ENCODE assay signal across 1 cellular context in the genomic region with DNA sequence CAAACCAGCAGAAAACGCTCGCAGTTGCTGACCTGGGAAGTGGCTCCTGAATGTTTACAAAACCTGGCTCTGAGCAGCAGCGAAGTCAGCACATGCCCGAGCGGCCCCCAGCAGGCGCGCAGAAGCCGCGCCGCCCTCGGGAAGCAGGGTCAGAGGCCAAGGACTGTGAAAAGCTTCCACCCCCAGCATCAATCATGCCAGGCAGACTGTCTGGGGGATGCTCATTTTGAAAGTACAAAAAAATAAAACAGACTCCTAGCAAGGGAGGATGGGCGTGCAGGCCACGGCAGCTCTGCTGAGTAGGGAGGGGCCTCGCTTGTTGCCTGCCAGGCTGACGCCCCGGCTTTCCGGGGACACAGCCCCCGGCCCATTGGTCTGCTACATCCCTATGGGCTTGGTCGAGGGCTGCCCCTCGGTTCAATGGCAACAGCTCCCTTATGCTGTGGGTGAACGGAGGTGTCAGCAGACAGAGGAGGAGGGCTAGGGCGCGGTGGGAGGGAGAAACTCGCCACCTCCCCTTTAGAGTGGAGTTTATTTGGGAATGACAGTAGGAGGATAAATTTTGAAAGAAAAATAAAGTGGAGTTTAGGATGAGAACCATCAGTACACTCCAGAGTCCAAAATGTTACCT.
TF ChIP-seq lines count a peak whose summit lies in the region.

No MANE protein-coding gene starts in this region.

TF ChIP-seq in HepG2, 621 proteins besides CTCF, POLR2A, EP300 and RAD21 (continued from another document and continues in another):
- peak; percentile 51; the same call in 1 of the 2 replicates for TF ChIP-seq ZNF652 (CRISPR knock-in tag; IDR thresholded peaks at IDR 0.05; ENCODE audit: borderline replicate concordance, low read depth)
- peak; percentile 97 for TF ChIP-seq ZNF605 (CRISPR knock-in tag; IDR thresholded peaks at IDR 0.05)
- TF ChIP-seq CBX1 (IDR thresholded peaks at IDR 0.05; ENCODE audit: low read depth) = no peak
- peak; percentile 94; the same call in 1 of the 2 replicates for TF ChIP-seq SP140L (CRISPR knock-in tag; IDR thresholded peaks at IDR 0.05; ENCODE audit: borderline replicate concordance)
- TF ChIP-seq ZFP62 (CRISPR knock-in tag; IDR thresholded peaks at IDR 0.05) = no peak
- TF ChIP-seq GLI4 (CRISPR knock-in tag; IDR thresholded peaks at IDR 0.05; ENCODE audit: borderline replicate concordance) = peak; percentile 98; the same call in 1 of the 2 replicates
- TF ChIP-seq MAZ (IDR thresholded peaks at IDR 0.05; ENCODE audit: borderline replicate concordance, low read depth, low read length) = peak; percentile 56; the same call in 1 of the 2 replicates
- TF ChIP-seq MAZ (CRISPR knock-in tag; IDR thresholded peaks at IDR 0.05; ENCODE audit: low read depth) = peak; percentile 89
- TF ChIP-seq ZBTB7B (CRISPR knock-in tag; IDR thresholded peaks at IDR 0.05) = peak; percentile 94
- peak; percentile 98 for TF ChIP-seq ZNF430 (CRISPR knock-in tag; IDR thresholded peaks at IDR 0.05)
- TF ChIP-seq, protein P1, sequence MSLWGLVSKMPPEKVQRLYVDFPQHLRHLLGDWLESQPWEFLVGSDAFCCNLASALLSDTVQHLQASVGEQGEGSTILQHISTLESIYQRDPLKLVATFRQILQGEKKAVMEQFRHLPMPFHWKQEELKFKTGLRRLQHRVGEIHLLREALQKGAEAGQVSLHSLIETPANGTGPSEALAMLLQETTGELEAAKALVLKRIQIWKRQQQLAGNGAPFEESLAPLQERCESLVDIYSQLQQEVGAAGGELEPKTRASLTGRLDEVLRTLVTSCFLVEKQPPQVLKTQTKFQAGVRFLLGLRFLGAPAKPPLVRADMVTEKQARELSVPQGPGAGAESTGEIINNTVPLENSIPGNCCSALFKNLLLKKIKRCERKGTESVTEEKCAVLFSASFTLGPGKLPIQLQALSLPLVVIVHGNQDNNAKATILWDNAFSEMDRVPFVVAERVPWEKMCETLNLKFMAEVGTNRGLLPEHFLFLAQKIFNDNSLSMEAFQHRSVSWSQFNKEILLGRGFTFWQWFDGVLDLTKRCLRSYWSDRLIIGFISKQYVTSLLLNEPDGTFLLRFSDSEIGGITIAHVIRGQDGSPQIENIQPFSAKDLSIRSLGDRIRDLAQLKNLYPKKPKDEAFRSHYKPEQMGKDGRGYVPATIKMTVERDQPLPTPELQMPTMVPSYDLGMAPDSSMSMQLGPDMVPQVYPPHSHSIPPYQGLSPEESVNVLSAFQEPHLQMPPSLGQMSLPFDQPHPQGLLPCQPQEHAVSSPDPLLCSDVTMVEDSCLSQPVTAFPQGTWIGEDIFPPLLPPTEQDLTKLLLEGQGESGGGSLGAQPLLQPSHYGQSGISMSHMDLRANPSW (CRISPR knock-in tag; IDR thresholded peaks at IDR 0.05; ENCODE audit: borderline replicate concordance) = no peak
- peak; percentile 93 for TF ChIP-seq ZNF431 (CRISPR knock-in tag; IDR thresholded peaks at IDR 0.05; ENCODE audit: borderline replicate concordance, low read depth)
- peak; percentile 47 for TF ChIP-seq YY1 (IDR thresholded peaks at IDR 0.05; ENCODE audit: insufficient read depth, insufficient replicate concordance, low read depth, low read length)
- peak; percentile 59; the same call in 1 of the 2 replicates for TF ChIP-seq DR1 (CRISPR knock-in tag; IDR thresholded peaks at IDR 0.05)
- 0 out of 2 replicates have a peak, but pooled peaks have one; percentile 38 for TF ChIP-seq ZNF629 (CRISPR knock-in tag; conservative IDR thresholded peaks at IDR 0.05)
- TF ChIP-seq MBD4 (IDR thresholded peaks at IDR 0.05; ENCODE audit: borderline replicate concordance, low read length) = no peak
- TF ChIP-seq KAT7 (CRISPR knock-in tag; IDR thresholded peaks at IDR 0.05; ENCODE audit: borderline replicate concordance) = no peak
- TF ChIP-seq, protein P2, sequence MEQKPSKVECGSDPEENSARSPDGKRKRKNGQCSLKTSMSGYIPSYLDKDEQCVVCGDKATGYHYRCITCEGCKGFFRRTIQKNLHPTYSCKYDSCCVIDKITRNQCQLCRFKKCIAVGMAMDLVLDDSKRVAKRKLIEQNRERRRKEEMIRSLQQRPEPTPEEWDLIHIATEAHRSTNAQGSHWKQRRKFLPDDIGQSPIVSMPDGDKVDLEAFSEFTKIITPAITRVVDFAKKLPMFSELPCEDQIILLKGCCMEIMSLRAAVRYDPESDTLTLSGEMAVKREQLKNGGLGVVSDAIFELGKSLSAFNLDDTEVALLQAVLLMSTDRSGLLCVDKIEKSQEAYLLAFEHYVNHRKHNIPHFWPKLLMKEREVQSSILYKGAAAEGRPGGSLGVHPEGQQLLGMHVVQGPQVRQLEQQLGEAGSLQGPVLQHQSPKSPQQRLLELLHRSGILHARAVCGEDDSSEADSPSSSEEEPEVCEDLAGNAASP (CRISPR knock-in tag; IDR thresholded peaks at IDR 0.05; ENCODE audit: borderline replicate concordance) = peak; percentile 83
- TF ChIP-seq FOXA1 (IDR thresholded peaks at IDR 0.05) = no peak
- TF ChIP-seq FOXA1 (CRISPR knock-in tag; IDR thresholded peaks at IDR 0.05) = peak; percentile 75
- no peak; the same call in 1 of the 2 replicates for TF ChIP-seq CREM (IDR thresholded peaks at IDR 0.05)
- TF ChIP-seq CREM (CRISPR knock-in tag; IDR thresholded peaks at IDR 0.05) = no peak
- no peak for TF ChIP-seq MATR3 (CRISPR knock-in tag; IDR thresholded peaks at IDR 0.05)
- no peak for TF ChIP-seq SOX6 (IDR thresholded peaks at IDR 0.05)
- peak; percentile 78 for TF ChIP-seq SOX6 (CRISPR knock-in tag; IDR thresholded peaks at IDR 0.05)
- peak; percentile 82; the same call in 1 of the 2 replicates for TF ChIP-seq KDM2A (CRISPR knock-in tag; IDR thresholded peaks at IDR 0.05; ENCODE audit: borderline replicate concordance, low read depth)
- TF ChIP-seq REL (CRISPR knock-in tag; conservative IDR thresholded peaks at IDR 0.05) = peak; percentile 86; the same call in 1 of the 2 replicates
- TF ChIP-seq, protein P3, sequence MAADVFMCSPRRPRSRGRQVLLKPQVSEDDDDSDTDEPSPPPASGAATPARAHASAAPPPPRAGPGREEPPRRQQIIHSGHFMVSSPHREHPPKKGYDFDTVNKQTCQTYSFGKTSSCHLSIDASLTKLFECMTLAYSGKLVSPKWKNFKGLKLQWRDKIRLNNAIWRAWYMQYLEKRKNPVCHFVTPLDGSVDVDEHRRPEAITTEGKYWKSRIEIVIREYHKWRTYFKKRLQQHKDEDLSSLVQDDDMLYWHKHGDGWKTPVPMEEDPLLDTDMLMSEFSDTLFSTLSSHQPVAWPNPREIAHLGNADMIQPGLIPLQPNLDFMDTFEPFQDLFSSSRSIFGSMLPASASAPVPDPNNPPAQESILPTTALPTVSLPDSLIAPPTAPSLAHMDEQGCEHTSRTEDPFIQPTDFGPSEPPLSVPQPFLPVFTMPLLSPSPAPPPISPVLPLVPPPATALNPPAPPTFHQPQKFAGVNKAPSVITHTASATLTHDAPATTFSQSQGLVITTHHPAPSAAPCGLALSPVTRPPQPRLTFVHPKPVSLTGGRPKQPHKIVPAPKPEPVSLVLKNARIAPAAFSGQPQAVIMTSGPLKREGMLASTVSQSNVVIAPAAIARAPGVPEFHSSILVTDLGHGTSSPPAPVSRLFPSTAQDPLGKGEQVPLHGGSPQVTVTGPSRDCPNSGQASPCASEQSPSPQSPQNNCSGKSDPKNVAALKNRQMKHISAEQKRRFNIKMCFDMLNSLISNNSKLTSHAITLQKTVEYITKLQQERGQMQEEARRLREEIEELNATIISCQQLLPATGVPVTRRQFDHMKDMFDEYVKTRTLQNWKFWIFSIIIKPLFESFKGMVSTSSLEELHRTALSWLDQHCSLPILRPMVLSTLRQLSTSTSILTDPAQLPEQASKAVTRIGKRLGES (CRISPR knock-in tag; IDR thresholded peaks at IDR 0.05; ENCODE audit: borderline replicate concordance) = peak; percentile 90
- peak; percentile 96 for TF ChIP-seq TSC22D2 (CRISPR knock-in tag; IDR thresholded peaks at IDR 0.05; ENCODE audit: borderline replicate concordance)
- peak; percentile 91 for TF ChIP-seq ELF4 (CRISPR knock-in tag; IDR thresholded peaks at IDR 0.05; ENCODE audit: borderline replicate concordance)
- TF ChIP-seq SNAPC2 (CRISPR knock-in tag; IDR thresholded peaks at IDR 0.05) = peak; percentile 94
- TF ChIP-seq MEF2D (CRISPR knock-in tag; IDR thresholded peaks at IDR 0.05) = peak; percentile 96
- peak; percentile 88; the same call in 1 of the 2 replicates for TF ChIP-seq ZNF337 (CRISPR knock-in tag; IDR thresholded peaks at IDR 0.05; ENCODE audit: borderline replicate concordance, low read depth)
- peak; percentile 69; the same call in 1 of the 2 replicates for TF ChIP-seq MIER3 (CRISPR knock-in tag; IDR thresholded peaks at IDR 0.05; ENCODE audit: borderline replicate concordance)
- TF ChIP-seq CAMTA2 (CRISPR knock-in tag; IDR thresholded peaks at IDR 0.05; ENCODE audit: borderline replicate concordance) = peak; percentile 91
- peak; percentile 97 for TF ChIP-seq ISX (CRISPR knock-in tag; conservative IDR thresholded peaks at IDR 0.05)
- TF ChIP-seq, protein P4, sequence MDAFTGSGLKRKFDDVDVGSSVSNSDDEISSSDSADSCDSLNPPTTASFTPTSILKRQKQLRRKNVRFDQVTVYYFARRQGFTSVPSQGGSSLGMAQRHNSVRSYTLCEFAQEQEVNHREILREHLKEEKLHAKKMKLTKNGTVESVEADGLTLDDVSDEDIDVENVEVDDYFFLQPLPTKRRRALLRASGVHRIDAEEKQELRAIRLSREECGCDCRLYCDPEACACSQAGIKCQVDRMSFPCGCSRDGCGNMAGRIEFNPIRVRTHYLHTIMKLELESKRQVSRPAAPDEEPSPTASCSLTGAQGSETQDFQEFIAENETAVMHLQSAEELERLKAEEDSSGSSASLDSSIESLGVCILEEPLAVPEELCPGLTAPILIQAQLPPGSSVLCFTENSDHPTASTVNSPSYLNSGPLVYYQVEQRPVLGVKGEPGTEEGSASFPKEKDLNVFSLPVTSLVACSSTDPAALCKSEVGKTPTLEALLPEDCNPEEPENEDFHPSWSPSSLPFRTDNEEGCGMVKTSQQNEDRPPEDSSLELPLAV (CRISPR knock-in tag; conservative IDR thresholded peaks at IDR 0.05; ENCODE audit: low read depth) = no peak
- peak; percentile 48; the same call in 1 of the 2 replicates for TF ChIP-seq PHF8 (CRISPR knock-in tag; IDR thresholded peaks at IDR 0.05)
- peak; percentile 93; the same call in 1 of the 2 replicates for TF ChIP-seq ARHGAP35 (CRISPR knock-in tag; IDR thresholded peaks at IDR 0.05; ENCODE audit: borderline replicate concordance)
- no peak for TF ChIP-seq FIP1L1 (IDR thresholded peaks at IDR 0.05; ENCODE audit: borderline replicate concordance, insufficient read depth, low read depth, low read length)
- no peak for TF ChIP-seq ZFP36 (IDR thresholded peaks at IDR 0.05; ENCODE audit: borderline replicate concordance, low read depth, low read length, partially characterized antibody)
- peak; percentile 95; the same call in 1 of the 2 replicates for TF ChIP-seq IRX3 (CRISPR knock-in tag; IDR thresholded peaks at IDR 0.05; ENCODE audit: borderline replicate concordance, low read depth)
- TF ChIP-seq ZNF331 (CRISPR knock-in tag; IDR thresholded peaks at IDR 0.05) = peak; percentile 93
- TF ChIP-seq, protein P5, sequence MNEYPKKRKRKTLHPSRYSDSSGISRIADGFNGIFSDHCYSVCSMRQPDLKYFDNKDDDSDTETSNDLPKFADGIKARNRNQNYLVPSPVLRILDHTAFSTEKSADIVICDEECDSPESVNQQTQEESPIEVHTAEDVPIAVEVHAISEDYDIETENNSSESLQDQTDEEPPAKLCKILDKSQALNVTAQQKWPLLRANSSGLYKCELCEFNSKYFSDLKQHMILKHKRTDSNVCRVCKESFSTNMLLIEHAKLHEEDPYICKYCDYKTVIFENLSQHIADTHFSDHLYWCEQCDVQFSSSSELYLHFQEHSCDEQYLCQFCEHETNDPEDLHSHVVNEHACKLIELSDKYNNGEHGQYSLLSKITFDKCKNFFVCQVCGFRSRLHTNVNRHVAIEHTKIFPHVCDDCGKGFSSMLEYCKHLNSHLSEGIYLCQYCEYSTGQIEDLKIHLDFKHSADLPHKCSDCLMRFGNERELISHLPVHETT (CRISPR knock-in tag; conservative IDR thresholded peaks at IDR 0.05) = peak; percentile 80
- TF ChIP-seq HCFC1 (IDR thresholded peaks at IDR 0.05; ENCODE audit: low read depth, low read length) = no peak
- TF ChIP-seq MXI1 (IDR thresholded peaks at IDR 0.05; ENCODE audit: borderline replicate concordance, low read depth, low read length) = no peak; the same call in 2 of the 3 replicates
- TF ChIP-seq, protein P6, sequence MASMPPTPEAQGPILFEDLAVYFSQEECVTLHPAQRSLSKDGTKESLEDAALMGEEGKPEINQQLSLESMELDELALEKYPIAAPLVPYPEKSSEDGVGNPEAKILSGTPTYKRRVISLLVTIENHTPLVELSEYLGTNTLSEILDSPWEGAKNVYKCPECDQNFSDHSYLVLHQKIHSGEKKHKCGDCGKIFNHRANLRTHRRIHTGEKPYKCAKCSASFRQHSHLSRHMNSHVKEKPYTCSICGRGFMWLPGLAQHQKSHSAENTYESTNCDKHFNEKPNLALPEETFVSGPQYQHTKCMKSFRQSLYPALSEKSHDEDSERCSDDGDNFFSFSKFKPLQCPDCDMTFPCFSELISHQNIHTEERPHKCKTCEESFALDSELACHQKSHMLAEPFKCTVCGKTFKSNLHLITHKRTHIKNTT (CRISPR knock-in tag; IDR thresholded peaks at IDR 0.05) = no peak
- peak; percentile 89; the same call in 1 of the 2 replicates for TF ChIP-seq ZNF749 (CRISPR knock-in tag; IDR thresholded peaks at IDR 0.05; ENCODE audit: borderline replicate concordance)
- peak; percentile 99; the same call in 1 of the 2 replicates for TF ChIP-seq EEA1 (CRISPR knock-in tag; IDR thresholded peaks at IDR 0.05; ENCODE audit: borderline replicate concordance)
- TF ChIP-seq, protein P7, sequence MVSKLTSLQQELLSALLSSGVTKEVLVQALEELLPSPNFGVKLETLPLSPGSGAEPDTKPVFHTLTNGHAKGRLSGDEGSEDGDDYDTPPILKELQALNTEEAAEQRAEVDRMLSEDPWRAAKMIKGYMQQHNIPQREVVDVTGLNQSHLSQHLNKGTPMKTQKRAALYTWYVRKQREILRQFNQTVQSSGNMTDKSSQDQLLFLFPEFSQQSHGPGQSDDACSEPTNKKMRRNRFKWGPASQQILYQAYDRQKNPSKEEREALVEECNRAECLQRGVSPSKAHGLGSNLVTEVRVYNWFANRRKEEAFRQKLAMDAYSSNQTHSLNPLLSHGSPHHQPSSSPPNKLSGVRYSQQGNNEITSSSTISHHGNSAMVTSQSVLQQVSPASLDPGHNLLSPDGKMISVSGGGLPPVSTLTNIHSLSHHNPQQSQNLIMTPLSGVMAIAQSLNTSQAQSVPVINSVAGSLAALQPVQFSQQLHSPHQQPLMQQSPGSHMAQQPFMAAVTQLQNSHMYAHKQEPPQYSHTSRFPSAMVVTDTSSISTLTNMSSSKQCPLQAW (CRISPR knock-in tag; IDR thresholded peaks at IDR 0.05) = peak; percentile 77
- peak; percentile 75; the same call in 1 of the 2 replicates for TF ChIP-seq ZNF333 (CRISPR knock-in tag; IDR thresholded peaks at IDR 0.05; ENCODE audit: borderline replicate concordance)
- TF ChIP-seq ZMAT3 (CRISPR knock-in tag; conservative IDR thresholded peaks at IDR 0.05) = peak; percentile 99
- TF ChIP-seq NFIB (CRISPR knock-in tag; IDR thresholded peaks at IDR 0.05; ENCODE audit: borderline replicate concordance) = no peak
- no peak for TF ChIP-seq XRCC5 (optimal IDR thresholded peaks at IDR 0.05; ENCODE audit: low read length)
